ENCODE assay signal across 2 cellular contexts in the genomic region with DNA sequence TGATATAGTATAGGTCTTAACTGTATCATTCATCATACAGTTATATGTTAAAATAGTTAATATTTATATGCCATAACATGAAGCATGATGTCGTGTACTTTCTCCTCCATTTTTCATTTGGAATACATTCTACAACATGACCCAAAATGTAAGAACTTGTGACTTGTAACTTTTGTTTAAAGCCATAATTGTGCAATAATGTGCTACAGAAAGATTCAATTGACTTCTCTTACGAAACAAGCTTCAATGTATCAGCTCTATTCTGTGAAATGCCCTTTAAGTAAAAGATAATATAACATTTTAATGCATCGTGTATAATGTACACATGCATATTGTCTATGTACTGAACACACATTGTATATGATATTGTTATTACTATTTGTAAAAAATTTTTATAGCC.
TF ChIP-seq lines count a peak whose summit lies in the region.

No MANE protein-coding gene starts in this region.

TF ChIP-seq in SK-N-SH treated with all-trans-retinoic acid at 6 μM for 48 hours, 23 proteins besides CTCF, POLR2A, EP300 and RAD21 (continued from another document):
- TF ChIP-seq, protein P1, sequence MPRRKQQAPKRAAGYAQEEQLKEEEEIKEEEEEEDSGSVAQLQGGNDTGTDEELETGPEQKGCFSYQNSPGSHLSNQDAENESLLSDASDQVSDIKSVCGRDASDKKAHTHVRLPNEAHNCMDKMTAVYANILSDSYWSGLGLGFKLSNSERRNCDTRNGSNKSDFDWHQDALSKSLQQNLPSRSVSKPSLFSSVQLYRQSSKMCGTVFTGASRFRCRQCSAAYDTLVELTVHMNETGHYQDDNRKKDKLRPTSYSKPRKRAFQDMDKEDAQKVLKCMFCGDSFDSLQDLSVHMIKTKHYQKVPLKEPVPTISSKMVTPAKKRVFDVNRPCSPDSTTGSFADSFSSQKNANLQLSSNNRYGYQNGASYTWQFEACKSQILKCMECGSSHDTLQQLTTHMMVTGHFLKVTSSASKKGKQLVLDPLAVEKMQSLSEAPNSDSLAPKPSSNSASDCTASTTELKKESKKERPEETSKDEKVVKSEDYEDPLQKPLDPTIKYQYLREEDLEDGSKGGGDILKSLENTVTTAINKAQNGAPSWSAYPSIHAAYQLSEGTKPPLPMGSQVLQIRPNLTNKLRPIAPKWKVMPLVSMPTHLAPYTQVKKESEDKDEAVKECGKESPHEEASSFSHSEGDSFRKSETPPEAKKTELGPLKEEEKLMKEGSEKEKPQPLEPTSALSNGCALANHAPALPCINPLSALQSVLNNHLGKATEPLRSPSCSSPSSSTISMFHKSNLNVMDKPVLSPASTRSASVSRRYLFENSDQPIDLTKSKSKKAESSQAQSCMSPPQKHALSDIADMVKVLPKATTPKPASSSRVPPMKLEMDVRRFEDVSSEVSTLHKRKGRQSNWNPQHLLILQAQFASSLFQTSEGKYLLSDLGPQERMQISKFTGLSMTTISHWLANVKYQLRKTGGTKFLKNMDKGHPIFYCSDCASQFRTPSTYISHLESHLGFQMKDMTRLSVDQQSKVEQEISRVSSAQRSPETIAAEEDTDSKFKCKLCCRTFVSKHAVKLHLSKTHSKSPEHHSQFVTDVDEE (CRISPR knock-in tag; IDR thresholded peaks at IDR 0.05) = no peak
- no peak for TF ChIP-seq SNAI2 (CRISPR knock-in tag; IDR thresholded peaks at IDR 0.05)
- TF ChIP-seq, protein P2, sequence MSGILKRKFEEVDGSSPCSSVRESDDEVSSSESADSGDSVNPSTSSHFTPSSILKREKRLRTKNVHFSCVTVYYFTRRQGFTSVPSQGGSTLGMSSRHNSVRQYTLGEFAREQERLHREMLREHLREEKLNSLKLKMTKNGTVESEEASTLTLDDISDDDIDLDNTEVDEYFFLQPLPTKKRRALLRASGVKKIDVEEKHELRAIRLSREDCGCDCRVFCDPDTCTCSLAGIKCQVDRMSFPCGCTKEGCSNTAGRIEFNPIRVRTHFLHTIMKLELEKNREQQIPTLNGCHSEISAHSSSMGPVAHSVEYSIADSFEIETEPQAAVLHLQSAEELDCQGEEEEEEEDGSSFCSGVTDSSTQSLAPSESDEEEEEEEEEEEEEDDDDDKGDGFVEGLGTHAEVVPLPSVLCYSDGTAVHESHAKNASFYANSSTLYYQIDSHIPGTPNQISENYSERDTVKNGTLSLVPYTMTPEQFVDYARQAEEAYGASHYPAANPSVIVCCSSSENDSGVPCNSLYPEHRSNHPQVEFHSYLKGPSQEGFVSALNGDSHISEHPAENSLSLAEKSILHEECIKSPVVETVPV (CRISPR knock-in tag; IDR thresholded peaks at IDR 0.05) = no peak
- no peak for TF ChIP-seq ZNF8 (CRISPR knock-in tag; IDR thresholded peaks at IDR 0.05)

TF ChIP-seq in SK-N-SH, 30 proteins besides CTCF, POLR2A, EP300 and RAD21 (continued from another document):
- TF ChIP-seq, protein P3, sequence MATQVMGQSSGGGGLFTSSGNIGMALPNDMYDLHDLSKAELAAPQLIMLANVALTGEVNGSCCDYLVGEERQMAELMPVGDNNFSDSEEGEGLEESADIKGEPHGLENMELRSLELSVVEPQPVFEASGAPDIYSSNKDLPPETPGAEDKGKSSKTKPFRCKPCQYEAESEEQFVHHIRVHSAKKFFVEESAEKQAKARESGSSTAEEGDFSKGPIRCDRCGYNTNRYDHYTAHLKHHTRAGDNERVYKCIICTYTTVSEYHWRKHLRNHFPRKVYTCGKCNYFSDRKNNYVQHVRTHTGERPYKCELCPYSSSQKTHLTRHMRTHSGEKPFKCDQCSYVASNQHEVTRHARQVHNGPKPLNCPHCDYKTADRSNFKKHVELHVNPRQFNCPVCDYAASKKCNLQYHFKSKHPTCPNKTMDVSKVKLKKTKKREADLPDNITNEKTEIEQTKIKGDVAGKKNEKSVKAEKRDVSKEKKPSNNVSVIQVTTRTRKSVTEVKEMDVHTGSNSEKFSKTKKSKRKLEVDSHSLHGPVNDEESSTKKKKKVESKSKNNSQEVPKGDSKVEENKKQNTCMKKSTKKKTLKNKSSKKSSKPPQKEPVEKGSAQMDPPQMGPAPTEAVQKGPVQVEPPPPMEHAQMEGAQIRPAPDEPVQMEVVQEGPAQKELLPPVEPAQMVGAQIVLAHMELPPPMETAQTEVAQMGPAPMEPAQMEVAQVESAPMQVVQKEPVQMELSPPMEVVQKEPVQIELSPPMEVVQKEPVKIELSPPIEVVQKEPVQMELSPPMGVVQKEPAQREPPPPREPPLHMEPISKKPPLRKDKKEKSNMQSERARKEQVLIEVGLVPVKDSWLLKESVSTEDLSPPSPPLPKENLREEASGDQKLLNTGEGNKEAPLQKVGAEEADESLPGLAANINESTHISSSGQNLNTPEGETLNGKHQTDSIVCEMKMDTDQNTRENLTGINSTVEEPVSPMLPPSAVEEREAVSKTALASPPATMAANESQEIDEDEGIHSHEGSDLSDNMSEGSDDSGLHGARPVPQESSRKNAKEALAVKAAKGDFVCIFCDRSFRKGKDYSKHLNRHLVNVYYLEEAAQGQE (IDR thresholded peaks at IDR 0.05; ENCODE audit: low read depth, low read length) = no peak
- TF ChIP-seq GATA2 (CRISPR knock-in tag; IDR thresholded peaks at IDR 0.05) (no peak), POLR2AphosphoS5 (IDR thresholded peaks at IDR 0.05; ENCODE audit: low read depth, low read length) (no peak)
